In genomic region chr2:46935071-46935470, GRCh38 we compare ENCODE assay signal across 24 cellular contexts.
"Had no signal": no experiment of that assay in that cellular context is flagged by ENCODE, and none has a peak within 500 bp of the region (broad histone marks: within the 10 kb centered on the region; RNA-seq: fewer than 3 reads in every experiment).

No MANE protein-coding gene starts in this region.

- H3K36me3 ChIP-seq: esophagus muscularis mucosa, gastroesophageal sphincter, heart left ventricle, left ventricle myocardium inferior, lower lobe of right lung had no signal

- H3K4me3 ChIP-seq: coronary artery, dorsolateral prefrontal cortex, esophagus muscularis mucosa, gastroesophageal sphincter, heart left ventricle, hepatocyte, left ventricle myocardium inferior, lower lobe of right lung had no signal

- H3K27me3 ChIP-seq: dorsolateral prefrontal cortex, esophagus muscularis mucosa, foreskin keratinocyte, gastroesophageal sphincter, heart left ventricle, hepatocyte had no signal

- H2AFZ ChIP-seq: hepatocyte had no signal

- ATAC-seq: foreskin keratinocyte, gastroesophageal sphincter, heart left ventricle, left colon, left lobe of liver, lower lobe of right lung had no signal

- H3K27ac ChIP-seq: coronary artery, dorsolateral prefrontal cortex, esophagus muscularis mucosa, foreskin keratinocyte, gastroesophageal sphincter, heart left ventricle, hepatocyte, left ventricle myocardium inferior, lower lobe of right lung had no signal

- H3K4me2 ChIP-seq: hepatocyte had no signal

- FAIRE-seq: colon, endothelial cell of umbilical vein, frontal cortex, kidney had no signal

- H3K4me1 ChIP-seq: foreskin keratinocyte had no signal

- H3K9me3 ChIP-seq: esophagus muscularis mucosa, gastroesophageal sphincter, heart left ventricle, lower lobe of right lung had no signal

- DNase-seq: dermis blood vessel endothelial cell; dorsolateral prefrontal cortex; effector CD4-positive, alpha-beta T cell; effector memory CD4-positive, alpha-beta T cell; foreskin keratinocyte; heart left ventricle; hypothalamus; immature natural killer cell; islet precursor cell; kidney; kidney glomerular epithelial cell; left colon; left ventricle myocardium inferior; lower lobe of right lung; mesendoderm; midbrain had no signal
